ENCODE assay signal across 8 cellular contexts in the genomic region with DNA sequence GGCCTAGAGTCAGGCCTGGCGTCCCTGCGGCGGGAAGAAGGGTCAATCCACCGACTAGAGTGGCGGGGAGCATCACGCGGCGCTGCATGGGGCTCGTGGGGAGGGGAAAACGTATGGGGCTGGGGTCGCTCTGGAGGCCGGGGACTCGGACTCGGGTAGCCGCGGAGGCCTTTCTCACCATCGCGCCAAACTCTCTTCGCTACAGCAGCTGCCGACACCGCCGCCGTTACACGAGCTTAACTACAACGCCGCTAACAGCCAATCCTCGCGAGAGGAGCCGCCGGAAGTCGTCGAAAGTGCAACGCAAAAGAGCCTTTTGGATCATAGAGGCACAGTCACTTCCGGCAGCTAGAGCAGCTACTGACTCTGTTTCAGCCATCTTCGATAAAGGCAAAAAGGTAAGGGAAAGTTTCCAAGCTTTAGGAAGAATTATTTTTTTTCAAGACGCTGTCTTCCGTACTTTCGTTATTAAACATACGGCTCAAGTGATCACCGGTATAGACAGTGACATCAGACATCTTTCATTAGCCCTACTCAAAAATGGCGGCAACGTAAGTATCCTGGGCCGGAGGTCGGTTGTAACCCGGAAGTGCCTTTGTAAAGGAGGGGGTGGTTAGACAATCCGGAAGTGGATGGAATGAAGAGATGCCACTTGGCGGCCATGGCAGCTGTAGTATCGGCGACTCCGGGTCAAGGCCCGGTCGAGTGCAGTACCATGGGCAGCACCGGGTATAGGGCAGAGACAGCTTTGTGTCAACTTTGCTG. TPM values are rescaled to one million over a fixed set of nuclear protein-coding genes. Genes with fewer than 3 reads are reported as not detected.
DNase-seq lines count a peak whose midpoint lies in the region; ATAC-seq and TF ChIP-seq lines count a peak whose summit lies in the region.

A gene (minus strand): TSS at position 247 of the 765 bp plus-strand sequence. CDS start 66 bp downstream, at position 181.
A gene with protein sequence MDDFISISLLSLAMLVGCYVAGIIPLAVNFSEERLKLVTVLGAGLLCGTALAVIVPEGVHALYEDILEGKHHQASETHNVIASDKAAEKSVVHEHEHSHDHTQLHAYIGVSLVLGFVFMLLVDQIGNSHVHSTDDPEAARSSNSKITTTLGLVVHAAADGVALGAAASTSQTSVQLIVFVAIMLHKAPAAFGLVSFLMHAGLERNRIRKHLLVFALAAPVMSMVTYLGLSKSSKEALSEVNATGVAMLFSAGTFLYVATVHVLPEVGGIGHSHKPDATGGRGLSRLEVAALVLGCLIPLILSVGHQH (plus strand): TSS at position 640 of the 765 bp plus-strand sequence. CDS start 678 bp downstream, outside the sequence.

- H3K9me3 ChIP-seq in WERI-Rb-1 (ENCODE audit: severe bottlenecking), result no peaks in the 10 kb centered on the region
- H3K9me3 ChIP-seq in mammary epithelial cell (replicated peaks; ENCODE audit: insufficient read depth, low read length), result no peaks in the 10 kb centered on the region
- no peaks in the 10 kb centered on the region for H3K9me3 ChIP-seq in iPS-20b (ENCODE audit: insufficient read depth, low read depth, low read length)

- peak within 1 kb of the TSS; percentile 95 for H3K9ac ChIP-seq in mammary epithelial cell (ENCODE audit: insufficient read depth, low read length)
- peak within 1 kb of the TSS; percentile 98 for H3K9ac ChIP-seq in iPS-20b (ENCODE audit: low read depth, low read length)

- intact Hi-C loops in mammary epithelial cell (cut with micrococcal nuclease), result loop anchor here (2.0 kb wide), 1 partner anchor 63 kb away; no protein-coding TSS in a partner anchor

- CTCF ChIA-PET in mammary epithelial cell (lab: Charles Lee; ENCODE audit: low non-redundant PET), result interaction anchor here (0.6 to 0.8 kb wide), 3 partner anchors 22 to 155 kb away, joined by 4 to 5 read pairs (median 5); no protein-coding TSS in a partner anchor

- H3K4me2 ChIP-seq in mammary epithelial cell (ENCODE audit: insufficient read depth, low read depth, low read length), result peak within 1 kb of the TSS; percentile 94

- peaks cover 46% of the 10 kb centered on the region for H3K36me3 ChIP-seq in WERI-Rb-1
- H3K36me3 ChIP-seq in mammary epithelial cell (ENCODE audit: insufficient read depth, low read length), result peaks cover 10% of the 10 kb centered on the region
- peaks cover 34% of the 10 kb centered on the region for H3K36me3 ChIP-seq in iPS-20b (ENCODE audit: insufficient read depth, low read depth, low read length)

- WGBS in mammary epithelial cell (ENCODE audit: low coverage, missing lambda C conversion rate), result 1% methylated on average over 25 of the region's 53 CpGs

- in situ Hi-C loops in ACHN (cut with HindIII; ENCODE audit: low pct_ligation_motif_present, low pct_unique_long_range_greater_than_20kb, low sequenced_read_pairs) (no loop called here), mammary epithelial cell (cut with MboI; ENCODE audit: low sequenced_read_pairs in 2 of 2) (no loop called here)

- BruUV-seq in mammary epithelial cell (replicated peaks; lab: Mats Ljungman, UMichigan), result no TSS peak

- peak within 1 kb of the TSS; percentile 98 for H3K27ac ChIP-seq in WERI-Rb-1
- peak within 1 kb of the TSS; percentile 92 for H3K27ac ChIP-seq in mammary epithelial cell (ENCODE audit: insufficient read depth, low read depth, low read length)
- peak within 1 kb of the TSS; percentile 71 for H3K27ac ChIP-seq in iPS-20b (ENCODE audit: low read length)
- H3K27ac ChIP-seq in skin epidermis, result peak within 1 kb of the TSS; percentile 82 to 98 (median 91)

- dilution Hi-C loops in mammary epithelial cell (cut with HindIII; ENCODE audit: low sequenced_read_pairs), result loop anchor here (5.0 kb wide), 1 partner anchor 46 kb away; no protein-coding TSS in a partner anchor

- peak within 1 kb of the TSS; percentile 83 for H2AFZ ChIP-seq in mammary epithelial cell (ENCODE audit: low read depth, low read length)

- peak; percentile 96 for DNase-seq in ACHN
- DNase-seq in NCI-H2227 (lab: John Stamatoyannopoulos, UW; ENCODE audit: unreplicated experiment), result peak; percentile 96
- DNase-seq in WERI-Rb-1, result peak; percentile 94
- peak; percentile 96 for DNase-seq in mammary epithelial cell

- H3K79me2 ChIP-seq in mammary epithelial cell (ENCODE audit: insufficient read depth, low read length), result peaks cover 95% of the 10 kb centered on the region

- TF ChIP-seq CTCF in WERI-Rb-1 (IDR thresholded peaks at IDR 0.05; ENCODE audit: low read depth, low read length), result no peak
- TF ChIP-seq CTCF in mammary epithelial cell (conservative IDR thresholded peaks at IDR 0.05 in 1 of 2, IDR thresholded peaks at IDR 0.05 in 1 of 2; ENCODE audit: extremely low read depth in 1 of 2, insufficient read depth in 1 of 2, low read depth in 1 of 2, low read length in 2 of 2), result no peak

- ATAC-seq in GM18873 (IDR thresholded peaks at IDR 0.05; ENCODE audit: low FRiP score, unreplicated experiment), result peak; percentile 79
- ATAC-seq in HG03139 (IDR thresholded peaks at IDR 0.05; ENCODE audit: unreplicated experiment), result peak; percentile 88

- H3K4me3 ChIP-seq in WERI-Rb-1 (ENCODE audit: low read depth, low read length) (peak within 1 kb of the TSS; percentile 93), mammary epithelial cell (replicated peaks in 1 of 3; ENCODE audit: insufficient read depth in 1 of 3, low read depth in 2 of 3, low read length in 3 of 3) (peak within 1 kb of the TSS; percentile 56 to 95 (median 75)), iPS-20b (ENCODE audit: low read length) (peak within 1 kb of the TSS; percentile 95), skin epidermis (peak within 1 kb of the TSS; percentile 75 to 96 (median 88))

- peaks cover 21% of the 10 kb centered on the region for H3K4me1 ChIP-seq in mammary epithelial cell (ENCODE audit: insufficient read depth, low read length)
- H3K4me1 ChIP-seq in iPS-20b (ENCODE audit: insufficient read depth, low read length), result 0 out of 2 replicates have a peak, but pooled peaks cover 3% of the 10 kb centered on the region

- H4K20me1 ChIP-seq in mammary epithelial cell (ENCODE audit: insufficient read depth, low read length), result no peaks in the 10 kb centered on the region

- H3K27me3 ChIP-seq in WERI-Rb-1 (ENCODE audit: insufficient read depth, low read depth, severe bottlenecking) (no peaks in the 10 kb centered on the region), mammary epithelial cell (ENCODE audit: insufficient read depth, low read length) (no peaks in the 10 kb centered on the region), iPS-20b (ENCODE audit: insufficient read depth, low read length) (no peaks in the 10 kb centered on the region)

RNA-seq across cellular contexts. Expression of the first gene that starts in this region (rescaled TPM):
- total RNA-seq in mammary epithelial cell, result 100 to 1,000 TPM in 1 of 2 donors, 10 to 100 TPM in 1; 53.8 to 190 TPM
- 142 TPM for polyA plus RNA-seq in mammary epithelial cell
- 187 TPM for polyA minus RNA-seq in mammary epithelial cell

RNA-seq across cellular contexts. Expression of the second gene that starts in this region (rescaled TPM):
- 100 to 1,000 TPM in 1 of 2 donors, 10 to 100 TPM in 1; 61.5 to 157 TPM for total RNA-seq in mammary epithelial cell
- 65.3 TPM for polyA plus RNA-seq in mammary epithelial cell
- polyA minus RNA-seq in mammary epithelial cell, result 40.1 TPM

Comparison
In these comparisons a context has a peak if more than half of its experiments do, and no peak if none do; other contexts are left out.
1. Peak in every context shown above with its lines: DNase-seq, ATAC-seq, H3K4me3 ChIP-seq and H3K27ac ChIP-seq.